In genomic region chr3:129226374-129226773, GRCh38 we compare ENCODE assay signal across 8 cellular contexts. TPM values are rescaled to one million over a fixed set of nuclear protein-coding genes. Genes with fewer than 3 reads are reported as not detected.
DNase-seq lines count a peak whose midpoint lies in the region; ATAC-seq and TF ChIP-seq lines count a peak whose summit lies in the region.

No MANE protein-coding gene starts in this region.

- WGBS in endodermal cell (ENCODE audit: insufficient coverage in 1 of 2, insufficient read length in 1 of 2), 2 experiments = 93 to 95% methylated on average over 5 to 6 of the region's 6 CpGs

- peak overlapping the region; percentile 90 for H3K27ac ChIP-seq in rectal smooth muscle tissue (ENCODE audit: low read depth, low read length)
- H3K27ac ChIP-seq in endodermal cell (ENCODE audit: low read depth, low read length) = no peak overlapping the region

- H3K27ac Mint-ChIP-seq in endodermal cell = no peak overlapping the region

- H3K36me3 ChIP-seq in rectal smooth muscle tissue (ENCODE audit: control insufficient read depth, insufficient read depth, low read length) (no peaks in the 10 kb centered on the region), endodermal cell (ENCODE audit: control insufficient read depth, insufficient read depth, low read length) (no peaks in the 10 kb centered on the region)

- H3K4me1 Mint-ChIP-seq in endodermal cell = peaks cover 15% of the 10 kb centered on the region

- H3K9ac ChIP-seq in rectal smooth muscle tissue (ENCODE audit: low read length) = no peak overlapping the region
- no peak overlapping the region for H3K9ac ChIP-seq in endodermal cell (ENCODE audit: extremely low read depth, low read length, poor library complexity, severe bottlenecking)

- peaks cover 15% of the 10 kb centered on the region for H3K4me1 ChIP-seq in rectal smooth muscle tissue (ENCODE audit: control insufficient read depth, insufficient read depth, low read length)
- H3K4me1 ChIP-seq in endodermal cell (ENCODE audit: control insufficient read depth, insufficient read depth, low read length) = no peaks in the 10 kb centered on the region

- no peak for ATAC-seq in GM19455 (IDR thresholded peaks at IDR 0.05; ENCODE audit: unreplicated experiment)

- H3K9me3 Mint-ChIP-seq in endodermal cell = no peaks in the 10 kb centered on the region

- H3K4me3 ChIP-seq in fibroblast of mammary gland (ENCODE audit: control insufficient read depth, low read depth, low read length) = no peak overlapping the region
- no peak overlapping the region for H3K4me3 ChIP-seq in rectal smooth muscle tissue (ENCODE audit: low read length)
- no peak overlapping the region for H3K4me3 ChIP-seq in endodermal cell (ENCODE audit: low read length)

- H3K27me3 Mint-ChIP-seq in endodermal cell (ENCODE audit: insufficient read depth) = no peaks in the 10 kb centered on the region

- H3K27me3 ChIP-seq in rectal smooth muscle tissue (ENCODE audit: control insufficient read depth, insufficient read depth, low read length) (no peaks in the 10 kb centered on the region), endodermal cell (ENCODE audit: control insufficient read depth, insufficient read depth, low read length, poor library complexity, severe bottlenecking) (no peaks in the 10 kb centered on the region)

- no peak for TF ChIP-seq CTCF in fibroblast of mammary gland (conservative IDR thresholded peaks at IDR 0.05; ENCODE audit: control insufficient read depth, insufficient read depth, low read depth, low read length)
- no peak for TF ChIP-seq CTCF in endodermal cell (conservative IDR thresholded peaks at IDR 0.05)

- no peaks in the 10 kb centered on the region for H3K36me3 Mint-ChIP-seq in endodermal cell (ENCODE audit: low read depth)

- H3K9me3 ChIP-seq in endodermal cell (ENCODE audit: control insufficient read depth, low read length) = no peaks in the 10 kb centered on the region

- H3K4me3 Mint-ChIP-seq in endodermal cell = no peak overlapping the region

- DNase-seq in Daoy (ENCODE audit: low read depth) (peak; percentile 95), RKO (ENCODE audit: low spot score) (peak; percentile 61), fibroblast of mammary gland (ENCODE audit: low read depth) (peak; percentile 95), endodermal cell (no peak), NCI-H2081 treated with DMSO at 0.1 percent for 48 hours (lab: John Stamatoyannopoulos, UW) (no peak), DMS114 treated with DMSO at 0.1 percent for 48 hours (lab: John Stamatoyannopoulos, UW; ENCODE audit: unreplicated experiment) (no peak)

RNA-seq across cellular contexts. Expression of gene COPG1, which starts 23.0 kb away (rescaled TPM):
- total RNA-seq in Daoy (2014; rRNA removed; shearing (Covaris generic)) = 215 and 218 TPM in 2 replicates
- total RNA-seq in endodermal cell = 100 to 1,000 TPM; 151 to 193 TPM
- polyA plus RNA-seq in endodermal cell (2013, experiment 1 of 2) = 88.8 TPM
- polyA plus RNA-seq in endodermal cell (2013, experiment 2 of 2) = 90.2 TPM

RNA-seq across cellular contexts. Expression of gene CNBP, which starts 42.7 kb away (rescaled TPM):
- 520 and 547 TPM in 2 replicates for total RNA-seq in Daoy (2014; rRNA removed; shearing (Covaris generic))
- 100 to 1,000 TPM; 284 to 343 TPM for total RNA-seq in endodermal cell
- polyA plus RNA-seq in endodermal cell (2013, experiment 1 of 2) = 344 TPM
- polyA plus RNA-seq in endodermal cell (2013, experiment 2 of 2) = 320 TPM

RNA-seq across cellular contexts. Expression of gene HMCES, which starts 52.3 kb away (rescaled TPM):
- total RNA-seq in Daoy (2014; rRNA removed; shearing (Covaris generic)) = 30.0 and 35.8 TPM in 2 replicates
- total RNA-seq in endodermal cell = 10 to 100 TPM; 42.9 to 46.9 TPM
- 40.1 TPM for polyA plus RNA-seq in endodermal cell (2013, experiment 1 of 2)
- polyA plus RNA-seq in endodermal cell (2013, experiment 2 of 2) = 33.1 TPM

Comparison
In these comparisons a context has a peak if more than half of its experiments do, and no peak if none do; other contexts are left out.
1. DNase-seq: peak in Daoy (single experiment), RKO (single experiment) and fibroblast of mammary gland (single experiment); none in endodermal cell (single experiment), NCI-H2081 treated with DMSO at 0.1 percent for 48 hours (single experiment) and DMS114 treated with DMSO at 0.1 percent for 48 hours (single experiment).